ENCODE assay signal across 8 cellular contexts in the genomic region with DNA sequence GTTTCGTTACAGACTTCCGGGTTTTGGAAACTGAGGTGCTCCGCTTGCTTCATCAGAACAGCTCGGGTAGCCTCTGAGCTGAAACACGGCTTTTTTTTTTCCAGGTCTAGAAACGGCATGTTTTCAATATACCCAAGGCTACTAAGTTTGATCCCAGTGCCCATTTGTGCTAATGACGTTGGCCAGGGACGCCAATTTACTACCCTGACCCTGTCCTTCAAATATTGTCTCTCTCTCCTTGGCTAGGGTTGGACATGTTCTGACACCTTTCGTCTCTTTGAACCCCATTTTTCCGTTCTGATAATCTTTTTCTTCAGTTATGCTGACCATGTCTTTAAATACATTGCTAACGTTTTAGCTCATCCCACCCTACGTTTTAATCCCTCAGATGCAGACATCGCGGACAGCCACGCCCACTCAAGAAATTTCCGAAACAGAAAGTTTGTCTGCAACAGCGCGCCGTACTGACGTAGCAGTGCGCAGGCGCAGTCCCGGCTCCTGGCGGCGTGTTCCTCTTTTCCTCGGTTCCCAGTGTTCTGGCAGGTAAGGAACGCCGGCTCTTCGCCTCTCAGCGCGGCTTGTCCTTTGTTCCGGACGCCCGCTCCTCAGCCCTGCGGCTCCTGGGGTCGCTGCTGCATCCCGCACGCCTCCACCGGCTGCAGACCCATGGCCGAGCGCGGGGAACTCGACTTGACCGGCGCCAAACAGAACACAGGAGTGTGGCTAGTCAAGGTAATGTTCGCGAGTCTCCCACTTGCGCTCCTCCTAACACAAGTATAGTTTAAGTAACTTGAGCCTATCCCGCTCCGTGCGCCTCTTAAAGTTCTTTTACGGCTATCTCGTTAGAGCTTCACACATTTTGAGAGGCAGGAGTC.
DNase-seq lines count a peak whose midpoint lies in the region; ATAC-seq and TF ChIP-seq lines count a peak whose summit lies in the region.

Gene GTF2F2 (plus strand): TSS at position 521 of the 875 bp plus-strand sequence. CDS start 146 bp downstream, at position 667.

- in situ Hi-C loops in ACHN (cut with HindIII; ENCODE audit: low pct_ligation_motif_present, low pct_unique_long_range_greater_than_20kb, low sequenced_read_pairs) = no loop called here

- DNase-seq in ACHN = peak; percentile 83
- DNase-seq in NCI-H2227 treated with DMSO at 0.1 percent for 48 hours (lab: John Stamatoyannopoulos, UW) = peak; percentile 67
- DNase-seq in WERI-Rb-1 = peak; percentile 91
- DNase-seq in cardiac fibroblast (ENCODE audit: low read depth in 2 of 2) = peak; percentile 91 to 92
- DNase-seq in inferior parietal cortex (ENCODE audit: extremely low spot score) = peak; percentile 90
- peak; percentile 75 for DNase-seq in smooth muscle cell of the brain vasculature (ENCODE audit: low read depth, low spot score)

- no peaks in the 10 kb centered on the region for H3K9me3 ChIP-seq in WERI-Rb-1 (ENCODE audit: severe bottlenecking)

- peak; percentile 72 for ATAC-seq in GM18873 (IDR thresholded peaks at IDR 0.05; ENCODE audit: low FRiP score, unreplicated experiment)
- peak; percentile 61 for ATAC-seq in HG03108 (IDR thresholded peaks at IDR 0.05; ENCODE audit: unreplicated experiment)

- H3K27ac ChIP-seq in WERI-Rb-1 = peak within 1 kb of the TSS; percentile 84

- TF ChIP-seq CTCF in WERI-Rb-1 (IDR thresholded peaks at IDR 0.05; ENCODE audit: low read depth, low read length) (no peak), cardiac fibroblast (IDR thresholded peaks at IDR 0.05; ENCODE audit: low read depth, low read length) (no peak)

- no peaks in the 10 kb centered on the region for H3K27me3 ChIP-seq in WERI-Rb-1 (ENCODE audit: insufficient read depth, low read depth, severe bottlenecking)

- H3K4me3 ChIP-seq in WERI-Rb-1 (ENCODE audit: low read depth, low read length) = peak within 1 kb of the TSS; percentile 89
- peak within 1 kb of the TSS; percentile 80 to 86 for H3K4me3 ChIP-seq in cardiac fibroblast (replicated peaks in 1 of 2; ENCODE audit: low read depth in 2 of 2, low read length in 2 of 2)

- H3K36me3 ChIP-seq in WERI-Rb-1 = no peaks in the 10 kb centered on the region

Comparison
In these comparisons a context has a peak if more than half of its experiments do, and no peak if none do; other contexts are left out.
1. Peak in every context shown above with its lines: DNase-seq, ATAC-seq, H3K4me3 ChIP-seq and H3K27ac ChIP-seq.